Comparison of ENCODE assay signal across 8 cellular contexts in genomic region chr7:100676501-100677306, GRCh38.
DNase-seq lines count a peak whose midpoint lies in the region; ATAC-seq and TF ChIP-seq lines count a peak whose summit lies in the region.

No MANE protein-coding gene starts in this region.

- no peaks in the 10 kb centered on the region for H3K27me3 Mint-ChIP-seq in stimulated activated naive CD8-positive, alpha-beta T cell treated with anti-CD3 and anti-CD28 coated beads, Interleukin-15, Interleukin-2, amounts not matched to agents 100 ng/mL and 50 ng/mL, for 24 hours

- no peaks in the 10 kb centered on the region for H3K9me3 Mint-ChIP-seq in stimulated activated naive CD8-positive, alpha-beta T cell treated with anti-CD3 and anti-CD28 coated beads, Interleukin-15, Interleukin-2, amounts not matched to agents 100 ng/mL and 50 ng/mL, for 24 hours

- H3K4me1 ChIP-seq in muscle layer of colon (ENCODE audit: insufficient read depth, low read length), result peaks cover 8% of the 10 kb centered on the region

- peak overlapping the region; percentile 82 for H3K27ac Mint-ChIP-seq in stimulated activated naive CD8-positive, alpha-beta T cell treated with anti-CD3 and anti-CD28 coated beads, Interleukin-15, Interleukin-2, amounts not matched to agents 100 ng/mL and 50 ng/mL, for 24 hours

- no peak for ATAC-seq in stimulated activated naive CD8-positive, alpha-beta T cell treated with anti-CD3 and anti-CD28 coated beads, Interleukin-15, Interleukin-2, amounts not matched to agents 100 U/mL and 50 U/mL, for 24 hours
- ATAC-seq in GM19452 (IDR thresholded peaks at IDR 0.05; ENCODE audit: unreplicated experiment) (no peak), HG02759 (IDR thresholded peaks at IDR 0.05; ENCODE audit: unreplicated experiment) (no peak)

- H3K27ac ChIP-seq in coronary artery (peak overlapping the region; percentile 98 to 99), muscle layer of colon (ENCODE audit: low read depth, low read length) (peak overlapping the region; percentile 98)

- H3K9ac ChIP-seq in muscle layer of colon (ENCODE audit: low read length), result no peak overlapping the region

- DNase-seq in stimulated activated naive CD8-positive, alpha-beta T cell treated with anti-CD3 and anti-CD28 coated beads, Interleukin-15, Interleukin-2, amounts not matched to agents 100 U/mL and 50 U/mL, for 24 hours, result no peak
- no peak for DNase-seq in coronary artery (ENCODE audit: low spot score)
- no peak for DNase-seq in DMS 273 (lab: John Stamatoyannopoulos, UW; ENCODE audit: unreplicated experiment)
- no peak for DNase-seq in NCI-H82 treated with DMSO at 0.1 percent for 48 hours (lab: John Stamatoyannopoulos, UW; ENCODE audit: unreplicated experiment)

- H3K27me3 ChIP-seq in muscle layer of colon (ENCODE audit: control insufficient read depth in 1 of 2, insufficient read depth in 2 of 2, low read length in 2 of 2), result no peaks in the 10 kb centered on the region

- peak overlapping the region; percentile 84 for H3K4me3 Mint-ChIP-seq in stimulated activated naive CD8-positive, alpha-beta T cell treated with anti-CD3 and anti-CD28 coated beads, Interleukin-15, Interleukin-2, amounts not matched to agents 100 ng/mL and 50 ng/mL, for 24 hours

- peaks cover 26% of the 10 kb centered on the region for H3K4me1 Mint-ChIP-seq in stimulated activated naive CD8-positive, alpha-beta T cell treated with anti-CD3 and anti-CD28 coated beads, Interleukin-15, Interleukin-2, amounts not matched to agents 100 ng/mL and 50 ng/mL, for 24 hours (ENCODE audit: low read depth)

- H3K36me3 ChIP-seq in muscle layer of colon (ENCODE audit: insufficient read depth, low read length), result peaks cover 33% of the 10 kb centered on the region

- no peak for TF ChIP-seq CTCF in coronary artery (IDR thresholded peaks at IDR 0.05)

- H3K4me3 ChIP-seq in coronary artery (peak overlapping the region; percentile 96), muscle layer of colon (ENCODE audit: low read depth in 1 of 2, low read length in 2 of 2) (peak overlapping the region; percentile 28 to 40)

- no peaks in the 10 kb centered on the region for H3K9me3 ChIP-seq in muscle layer of colon (ENCODE audit: low read length)

- H3K36me3 Mint-ChIP-seq in stimulated activated naive CD8-positive, alpha-beta T cell treated with anti-CD3 and anti-CD28 coated beads, Interleukin-15, Interleukin-2, amounts not matched to agents 100 ng/mL and 50 ng/mL, for 24 hours (ENCODE audit: low read depth), result peaks cover 21% of the 10 kb centered on the region
